Comparison of ENCODE assay signal across 22 cellular contexts in genomic region chr17:74530751-74531150, GRCh38. TPM values are rescaled to one million over a fixed set of nuclear protein-coding genes. Genes with fewer than 3 reads are reported as not detected.
A peak's percentile ranks its signal among the peaks of the same experiment; 100 is the strongest.
DNase-seq lines count a peak whose midpoint lies in the region; ATAC-seq and TF ChIP-seq lines count a peak whose summit lies in the region.
"Had no signal": no experiment of that assay in that cellular context is flagged by ENCODE, and none has a peak within 500 bp of the region (broad histone marks: within the 10 kb centered on the region; RNA-seq: fewer than 3 reads in every experiment).

No MANE protein-coding gene starts in this region.

- no peaks in the 10 kb centered on the region for H3K4me1 ChIP-seq in right cardiac atrium (ENCODE audit: control insufficient read depth, insufficient read depth, low read length)
- H3K4me1 ChIP-seq in neutrophil (ENCODE audit: control insufficient read depth in 1 of 2, insufficient read depth in 1 of 2, low read depth in 1 of 2, low read length in 1 of 2) = peaks cover 79 to 82% of the 10 kb centered on the region in 2 experiments
- no peaks in the 10 kb centered on the region for H3K4me1 ChIP-seq in mucosa of descending colon (ENCODE audit: low read depth)
- H3K4me1 ChIP-seq: Caco-2 had no signal

- intact Hi-C loops in Right ventricle myocardium inferior (cut with DNase I) = no loop called here
- intact Hi-C loops in right cardiac atrium (cut with DNase I) = no loop called here
- intact Hi-C loops in activated B cell treated with CpG ODN at 0.5 μM for 24 hours (cut with micrococcal nuclease) = no loop called here
- intact Hi-C loops in mucosa of descending colon (cut with DNase I, micrococcal nuclease) = no loop called here

- H3K27me3 ChIP-seq in right cardiac atrium (ENCODE audit: control insufficient read depth, insufficient read depth) (no peaks in the 10 kb centered on the region), neutrophil (no peaks in the 10 kb centered on the region)

- POLR2A ChIA-PET in activated B cell treated with CpG ODN at 0.5 μM for 24 hours (lab: Charles Lee) = no interaction called here

- H3K4me3 ChIP-seq in right cardiac atrium (ENCODE audit: low read length) (no peak overlapping the region), neutrophil (ENCODE audit: low read depth in 1 of 2, low read length in 1 of 2) (peak overlapping the region; percentile 52 to 76), mucosa of descending colon (no peak overlapping the region)
- H3K4me3 ChIP-seq: GM12878 had no signal

- 60% methylated on average over 5 of the region's 5 CpGs for WGBS in right cardiac atrium

- DNase-seq in Right ventricle myocardium inferior (ENCODE audit: missing footprints) (peak; percentile 4), right cardiac atrium (no peak), activated B cell treated with CpG ODN at 0.5 μM for 24 hours (peak; percentile 7), type B pancreatic cell (ENCODE audit: extremely low spot score, unreplicated experiment) (peak; percentile 32), mucosa of descending colon (no peak)
- DNase-seq: Caco-2, HFFc6, KBM-7, NCI-H187, NCI-H2107, NCI-H510A, NCI-H748 treated with DMSO at 0.1 percent for 48 hours had no signal

- H3K36me3 Mint-ChIP-seq in activated B cell treated with CpG ODN at 0.5 μM for 24 hours (ENCODE audit: low read depth) = no peaks in the 10 kb centered on the region
- no peaks in the 10 kb centered on the region for H3K36me3 Mint-ChIP-seq in type B pancreatic cell

- H3K4me3 Mint-ChIP-seq in activated B cell treated with CpG ODN at 0.5 μM for 24 hours (no peak overlapping the region), type B pancreatic cell (no peak overlapping the region)
- H3K4me3 Mint-ChIP-seq: B cell; CD4-positive, alpha-beta T cell; HFFc6 had no signal

- H3K36me3 ChIP-seq in neutrophil (peaks cover 5% of the 10 kb centered on the region), mucosa of descending colon (ENCODE audit: low read depth) (no peaks in the 10 kb centered on the region)

- H3K9me3 Mint-ChIP-seq in activated B cell treated with CpG ODN at 0.5 μM for 24 hours (no peaks in the 10 kb centered on the region), type B pancreatic cell (no peaks in the 10 kb centered on the region)
- H3K9me3 Mint-ChIP-seq: CD4-positive, alpha-beta T cell had no signal

- H3K27ac ChIP-seq in right cardiac atrium (ENCODE audit: low read length) (no peak overlapping the region), neutrophil (peak overlapping the region; percentile 100)

- H3K27ac Mint-ChIP-seq in activated B cell treated with CpG ODN at 0.5 μM for 24 hours (no peak overlapping the region), type B pancreatic cell (no peak overlapping the region)
- H3K27ac Mint-ChIP-seq: B cell; CD4-positive, alpha-beta T cell; HFFc6 had no signal

- H3K27me3 Mint-ChIP-seq in activated B cell treated with CpG ODN at 0.5 μM for 24 hours (peaks cover 11% of the 10 kb centered on the region), type B pancreatic cell (peaks cover 44% of the 10 kb centered on the region)

- CTCF ChIA-PET in activated B cell treated with CpG ODN at 0.5 μM for 24 hours (lab: Charles Lee) = interaction anchor here (2.4 to 5.7 kb wide), 3 partner anchors 76 to 162 kb away, joined by 10 to 40 read pairs (median 27); partner anchors contain the start of gene GPR142

- H3K4me1 Mint-ChIP-seq in activated B cell treated with CpG ODN at 0.5 μM for 24 hours (peaks cover 32% of the 10 kb centered on the region), type B pancreatic cell (ENCODE audit: unreplicated experiment) (no peaks in the 10 kb centered on the region)

- TF ChIP-seq CTCF in activated B cell treated with CpG ODN at 0.5 μM for 24 hours (IDR thresholded peaks at IDR 0.05) (no peak), neutrophil (IDR thresholded peaks at IDR 0.05) (no peak), type B pancreatic cell (conservative IDR thresholded peaks at IDR 0.05) (no peak), mucosa of descending colon (IDR thresholded peaks at IDR 0.05) (no peak)

- H3K9me3 ChIP-seq in right cardiac atrium (ENCODE audit: control insufficient read depth, low read length) (no peaks in the 10 kb centered on the region), neutrophil (no peaks in the 10 kb centered on the region), mucosa of descending colon (no peaks in the 10 kb centered on the region)

- ATAC-seq in Right ventricle myocardium inferior = no peak
- no peak for ATAC-seq in right cardiac atrium
- ATAC-seq in activated B cell treated with CpG ODN at 0.5 μM for 24 hours (ENCODE audit: low read depth) = no peak
- ATAC-seq in mucosa of descending colon = no peak
- ATAC-seq in HG02970 (IDR thresholded peaks at IDR 0.05; ENCODE audit: low FRiP score, unreplicated experiment) = no peak
- ATAC-seq: HepG2 had no signal

RNA-seq across cellular contexts. Expression of gene CD300LB, which starts 0.5 kb away (rescaled TPM):
- total RNA-seq in Right ventricle myocardium inferior (0.19 TPM), right cardiac atrium (under 1 TPM in 1 of 4 donors, not detected in 3; 0.09 TPM), activated B cell treated with CpG ODN at 0.5 μM for 24 hours (not detected in 2 replicates), type B pancreatic cell (ENCODE audit: low replicate concordance) (not detected in 2 replicates), mucosa of descending colon (under 1 TPM in 2 of 3 donors, not detected in 1; 0.27 to 0.28 TPM)
- 0.09 TPM for polyA plus RNA-seq in right cardiac atrium
- total RNA-seq: A172, Caco-2, H7, HepG2, HFFc6, OCI-LY7, RPMI7951 had no signal
- polyA plus RNA-seq: HepG2 had no signal

RNA-seq across cellular contexts. Expression of gene CD300C, which starts 15.2 kb away (rescaled TPM):
- total RNA-seq in Right ventricle myocardium inferior (1.2 TPM), right cardiac atrium (1 to 10 TPM in 3 of 4 donors, under 1 TPM in 1; 0.62 to 2.1 (median 1.5) TPM), activated B cell treated with CpG ODN at 0.5 μM for 24 hours (0.16 and 0.17 TPM in 2 replicates), type B pancreatic cell (ENCODE audit: low replicate concordance) (not detected in 2 replicates), mucosa of descending colon (1 to 10 TPM in 1 of 3 donors, under 1 TPM in 2; 0.26 to 1.7 (median 0.95) TPM)
- 0.11 TPM for polyA plus RNA-seq in right cardiac atrium
- total RNA-seq: Caco-2, H7, HepG2, HFFc6, OCI-LY7, RPMI7951 had no signal
- polyA plus RNA-seq: HepG2 had no signal

RNA-seq across cellular contexts. Expression of gene CD300H, which starts 36.6 kb away (rescaled TPM):
- not detected for total RNA-seq in Right ventricle myocardium inferior
- total RNA-seq in right cardiac atrium = not detected
- not detected for polyA plus RNA-seq in right cardiac atrium
- total RNA-seq in activated B cell treated with CpG ODN at 0.5 μM for 24 hours = not detected in 2 replicates
- not detected in 2 replicates for total RNA-seq in type B pancreatic cell (ENCODE audit: low replicate concordance)
- total RNA-seq in mucosa of descending colon = not detected
- total RNA-seq: A172; B cell; Caco-2; CD4-positive, alpha-beta T cell; GM12878; H7; HepG2; HFFc6; OCI-LY7; RPMI7951 had no signal
- polyA plus RNA-seq: GM12878, HepG2 had no signal

Comparison
In these comparisons a context has a peak if more than half of its experiments do, and no peak if none do; other contexts are left out.
1. DNase-seq: peak in Right ventricle myocardium inferior (single experiment), activated B cell treated with CpG ODN at 0.5 μM for 24 hours (single experiment) and type B pancreatic cell (single experiment); none in right cardiac atrium (0 of 3) and mucosa of descending colon (0 of 3).
2. H3K4me3 ChIP-seq: peak in neutrophil (2 of 2); none in right cardiac atrium (single experiment) and mucosa of descending colon (single experiment).